In the genomic region with DNA sequence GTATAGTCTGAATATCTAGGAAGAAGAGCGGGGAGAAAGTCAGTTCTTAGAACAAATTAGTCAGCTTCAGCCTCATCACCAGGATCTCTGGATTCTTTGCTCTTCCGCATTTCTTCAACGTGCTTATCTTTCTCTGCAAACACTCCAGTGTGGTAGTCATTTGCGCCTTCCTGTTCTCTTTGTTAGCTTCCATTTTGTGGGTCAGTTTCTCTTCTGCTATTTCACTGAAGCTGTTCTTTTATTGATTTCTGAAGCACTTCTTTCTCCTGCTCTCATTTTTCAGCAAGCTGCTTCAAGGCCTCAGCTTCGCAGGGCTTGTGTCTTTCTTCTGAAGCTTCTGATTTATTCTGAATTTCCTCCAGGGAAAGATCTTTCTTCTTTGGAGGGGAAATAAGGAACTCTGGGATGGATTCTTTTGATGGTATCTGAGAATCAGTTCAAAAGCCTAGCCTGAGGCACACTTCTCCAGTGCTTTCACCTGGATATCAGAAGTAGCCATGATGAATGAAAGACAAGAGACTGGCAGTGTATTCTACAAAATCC, we compare ENCODE assay signal across 9 cellular contexts. TPM values are rescaled to one million over a fixed set of nuclear protein-coding genes. Genes with fewer than 3 reads are reported as not detected.
A peak's percentile ranks its signal among the peaks of the same experiment; 100 is the strongest.
DNase-seq lines count a peak whose midpoint lies in the region; ATAC-seq, FAIRE-seq and TF ChIP-seq lines count a peak whose summit lies in the region.
"Had no signal": no experiment of that assay in that cellular context is flagged by ENCODE, and none has a peak within 500 bp of the region (broad histone marks: within the 10 kb centered on the region; RNA-seq: fewer than 3 reads in every experiment).

No MANE protein-coding gene starts in this region.

- peak overlapping the region; percentile 52 for H3K27ac ChIP-seq in thymus (ENCODE audit: low read depth)

- H3K4me3 ChIP-seq in GM06990 (replicated peaks; ENCODE audit: low read depth, low read length) (peak overlapping the region; percentile 31), thymus (ENCODE audit: low read length) (no peak overlapping the region)

- DNase-seq in GM06990 (ENCODE audit: extremely low read depth, insufficient read length) (peak; percentile 63), NAMALWA (ENCODE audit: low spot score) (peak; percentile 79), erythroblast (lab: John Stamatoyannopoulos, UW) (peak; percentile 60 to 77), D721Med (ENCODE audit: insufficient read length, low spot score) (no peak), occipital lobe (lab: John Stamatoyannopoulos, UW) (no peak), cardiac septum (ENCODE audit: low spot score) (no peak)

- no peak for FAIRE-seq in D721Med (lab: Jason Lieb, UNC)

- H3K27me3 ChIP-seq in GM06990 (replicated peaks; ENCODE audit: control insufficient read depth, insufficient read depth, low read length) (no peaks in the 10 kb centered on the region), thymus (ENCODE audit: control insufficient read depth, insufficient read depth) (no peaks in the 10 kb centered on the region)

- WGBS in thymus: 61% methylated on average over 5 of the region's 5 CpGs

- TF ChIP-seq CTCF in GM06990 (IDR thresholded peaks at IDR 0.05; ENCODE audit: insufficient read depth, low read length, poor library complexity, severe bottlenecking) (no peak), D721Med (IDR thresholded peaks at IDR 0.05; ENCODE audit: insufficient read depth, missing control alignments) (no peak)

- peaks cover 6% of the 10 kb centered on the region for H3K4me1 ChIP-seq in thymus (ENCODE audit: control insufficient read depth, insufficient read depth, low read length)

- no peaks in the 10 kb centered on the region for H3K36me3 ChIP-seq in GM06990 (ENCODE audit: control insufficient read depth, insufficient read depth, low read length)
- H3K36me3 ChIP-seq in thymus (ENCODE audit: control insufficient read depth, insufficient read depth): peaks cover 8% of the 10 kb centered on the region

- no peaks in the 10 kb centered on the region for H3K9me3 ChIP-seq in thymus (ENCODE audit: control insufficient read depth)

- peak; percentile 57 for TF ChIP-seq POLR2A in erythroblast (IDR thresholded peaks at IDR 0.05; ENCODE audit: low read length)

- peak; percentile 86 for ATAC-seq in GM21515 (IDR thresholded peaks at IDR 0.05; ENCODE audit: unreplicated experiment)
- ATAC-seq: HCT116 had no signal

- intact Hi-C loops in cardiac septum (cut with DNase I): no loop called here

RNA-seq across cellular contexts. Expression of a gene that starts 13.5 kb away (rescaled TPM):
- polyA plus RNA-seq in thymus: 24.4 TPM
- total RNA-seq in occipital lobe (94.1 TPM), cardiac septum (9.2 TPM)

RNA-seq across cellular contexts. Expression of a gene that starts 55.9 kb away (rescaled TPM):
- 1.5 TPM for polyA plus RNA-seq in thymus
- total RNA-seq in occipital lobe: 3.4 TPM
- total RNA-seq in cardiac septum: 5.7 TPM

Comparison
In these comparisons a context has a peak if more than half of its experiments do, and no peak if none do; other contexts are left out.
1. DNase-seq: peak in GM06990 (single experiment), NAMALWA (single experiment) and erythroblast (2 of 2); none in D721Med (single experiment), occipital lobe (single experiment) and cardiac septum (single experiment).